ENCODE assay signal across 13 cellular contexts in genomic region chr9:76302543-76302942, GRCh38.
DNase-seq lines count a peak whose midpoint lies in the region; ATAC-seq lines count a peak whose summit lies in the region.
"Had no signal": no experiment of that assay in that cellular context is flagged by ENCODE, and none has a peak within 500 bp of the region (broad histone marks: within the 10 kb centered on the region; RNA-seq: fewer than 3 reads in every experiment).

No MANE protein-coding gene starts in this region.

- no peak overlapping the region for H4K5ac ChIP-seq in mesendoderm (ENCODE audit: low read length)

- ATAC-seq in GM18867 (IDR thresholded peaks at IDR 0.05; ENCODE audit: unreplicated experiment), result peak; percentile 10
- peak; percentile 27 for ATAC-seq in GM21367 (IDR thresholded peaks at IDR 0.05; ENCODE audit: unreplicated experiment)
- ATAC-seq in HG03432 (IDR thresholded peaks at IDR 0.05; ENCODE audit: unreplicated experiment), result peak; percentile 8

- H3K56ac ChIP-seq in mesendoderm (ENCODE audit: low read length), result no peak overlapping the region

- H3K4me1 ChIP-seq in mesendoderm (ENCODE audit: control insufficient read depth, low read depth, low read length), result no peaks in the 10 kb centered on the region

- WGBS in mesendoderm (ENCODE audit: extremely low coverage, insufficient coverage, low lambda C conversion rate), result no CpG with 5 or more reads among the region's 3 CpGs

- no peak overlapping the region for H3K4me3 ChIP-seq in mesendoderm (ENCODE audit: low read length)
- H3K4me3 ChIP-seq: BLaER1, K562 had no signal

- no peak overlapping the region for H2BK120ac ChIP-seq in mesendoderm (ENCODE audit: low read depth, low read length)

- no peak overlapping the region for H2BK5ac ChIP-seq in mesendoderm (ENCODE audit: low read length)

- H3K4me2 ChIP-seq in mesendoderm (ENCODE audit: low read length), result no peak overlapping the region
- H3K4me2 ChIP-seq: BLaER1 had no signal

- no peak overlapping the region for H2BK15ac ChIP-seq in mesendoderm (replicated peaks; ENCODE audit: low read depth)

- H3K79me1 ChIP-seq in mesendoderm (ENCODE audit: low read length), result no peaks in the 10 kb centered on the region

- H3K9ac ChIP-seq in mesendoderm (ENCODE audit: low read length), result no peak overlapping the region
- H3K9ac ChIP-seq: BLaER1 had no signal

- no peaks in the 10 kb centered on the region for H3K27me3 ChIP-seq in mesendoderm (ENCODE audit: insufficient read depth, low read length, poor library complexity)
- H3K27me3 ChIP-seq: BLaER1 had no signal

- no peak overlapping the region for H4K8ac ChIP-seq in mesendoderm (ENCODE audit: low read depth, low read length)

- H3K18ac ChIP-seq in mesendoderm (ENCODE audit: low read length), result no peak overlapping the region

- DNase-seq in mesendoderm (peak; percentile 37), pons (ENCODE audit: low spot score) (no peak), NCI-H187 treated with DMSO at 0.1 percent for 48 hours (lab: John Stamatoyannopoulos, UW) (no peak), activated gamma-delta T cell (lab: John Stamatoyannopoulos, UW) (no peak)
- DNase-seq in stimulated activated CD4-positive, alpha-beta T cell treated with anti-CD3 and anti-CD28 coated beads, Interleukin-2, amount 100 ng/mL, for 24 hours, result no peak
- DNase-seq: 8988T, DMS 273 treated with DMSO at 0.1 percent for 48 hours, GOT3 had no signal

- H3K79me2 ChIP-seq in mesendoderm (ENCODE audit: control insufficient read depth, insufficient read depth, low read length), result no peaks in the 10 kb centered on the region

- no peaks in the 10 kb centered on the region for H3K36me3 ChIP-seq in mesendoderm (ENCODE audit: control insufficient read depth, insufficient read depth, low read length)
- H3K36me3 ChIP-seq: BLaER1 had no signal

- no peak overlapping the region for H2AK5ac ChIP-seq in mesendoderm (ENCODE audit: low read length)

- no peak overlapping the region for H3K27ac ChIP-seq in mesendoderm (ENCODE audit: low read depth, low read length)
- H3K27ac ChIP-seq: BLaER1 had no signal

- H3K4ac ChIP-seq in mesendoderm (ENCODE audit: low read depth, low read length), result no peak overlapping the region

- H3K23ac ChIP-seq in mesendoderm (ENCODE audit: low read length), result no peak overlapping the region
